ENCODE assay signal across 16 cellular contexts in genomic region chr9:2838984-2839367, GRCh38. TPM values are rescaled to one million over a fixed set of nuclear protein-coding genes. Genes with fewer than 3 reads are reported as not detected.
A peak's percentile ranks its signal among the peaks of the same experiment; 100 is the strongest.
DNase-seq lines count a peak whose midpoint lies in the region; ATAC-seq and TF ChIP-seq lines count a peak whose summit lies in the region.
"Had no signal": no experiment of that assay in that cellular context is flagged by ENCODE, and none has a peak within 500 bp of the region (broad histone marks: within the 10 kb centered on the region; RNA-seq: fewer than 3 reads in every experiment).

No MANE protein-coding gene starts in this region.

- peak overlapping the region; percentile 10; the same call in 1 of the 2 replicates for H4K91ac ChIP-seq in IMR-90 (ENCODE audit: insufficient read depth, low read depth, low read length)
- no peak overlapping the region for H4K91ac ChIP-seq in H9 (ENCODE audit: insufficient read length, low read depth, low read length)

- H3K79me1 ChIP-seq in IMR-90 (ENCODE audit: low read depth in 1 of 2, low read length in 2 of 2) (peaks cover 18 to 33% of the 10 kb centered on the region in 2 experiments), H9 (ENCODE audit: insufficient read depth, low read depth, low read length, poor library complexity, severe bottlenecking) (no peaks in the 10 kb centered on the region)

- H2BK15ac ChIP-seq in IMR-90 (ENCODE audit: low read depth, low read length) (no peak overlapping the region), H9 (ENCODE audit: low read depth, low read length) (no peak overlapping the region)

- H3K36me3 ChIP-seq in IMR-90 (ENCODE audit: control insufficient read depth, insufficient read depth, low read length) (peaks cover 16% of the 10 kb centered on the region), brain microvascular endothelial cell (replicated peaks) (peaks cover 19% of the 10 kb centered on the region), lower lobe of right lung (peaks cover 33% of the 10 kb centered on the region)

- H3K27me3 ChIP-seq in IMR-90 (ENCODE audit: control insufficient read depth, insufficient read depth, low read length) (no peaks in the 10 kb centered on the region), brain microvascular endothelial cell (replicated peaks) (no peaks in the 10 kb centered on the region), lower lobe of right lung (ENCODE audit: low read depth) (no peaks in the 10 kb centered on the region), H9 (ENCODE audit: insufficient read depth, low read length) (no peaks in the 10 kb centered on the region; the same call in 1 of the 2 replicates)
- H3K27me3 ChIP-seq: SJSA1 had no signal

- CTCF ChIA-PET in IMR-90 (lab: Yijun Ruan, JAX) = interaction anchor here (0.6 to 0.9 kb wide), 2 partner anchors 19 to 156 kb away, joined by 3 to 7 read pairs; no protein-coding TSS in a partner anchor

- H3K36me3 Mint-ChIP-seq in H9 (ENCODE audit: insufficient read depth in 1 of 3, low read depth in 3 of 3) = peaks cover 12 to 38% (median 29%) of the 10 kb centered on the region in 3 experiments; a peak in 6 of 7 replicates

- in situ Hi-C loops in IMR-90 (cut with MboI; ENCODE audit: low sequenced_read_pairs) (loop anchor here (5.0 to 25.0 kb wide), 4 partner anchors 52 to 1298 kb away; partner anchors contain the start of gene VLDLR), brain microvascular endothelial cell (cut with HindIII; ENCODE audit: low pct_ligation_motif_present, low sequenced_read_pairs) (no loop called here)

- H3K9ac ChIP-seq in IMR-90 (ENCODE audit: low read depth, low read length) = peak overlapping the region; percentile 52; the same call in 1 of the 2 replicates
- H3K9ac ChIP-seq in H9 (ENCODE audit: extremely low read depth, insufficient read length, low read length) = no peak overlapping the region

- H3K14ac ChIP-seq in IMR-90 (replicated peaks; ENCODE audit: low read depth, low read length) = no peak overlapping the region
- H3K14ac ChIP-seq in H9 (ENCODE audit: insufficient read depth, low read length) = no peak overlapping the region

- H3K27me3 Mint-ChIP-seq in H9 (ENCODE audit: low read depth) = no peaks in the 10 kb centered on the region
- H3K27me3 Mint-ChIP-seq: activated naive CD8-positive, alpha-beta T cell treated with anti-CD3 and anti-CD28 coated beads, Interleukin-2, amount 10 ng/mL, durations not matched to agents 7 days and 5 days; dendritic cell treated with granulocyte-macrophage colony-stimulating factor and Interleukin-4, amounts not matched to agents 40 ng/mL and 50 ng/mL, for 4 days; memory B cell; stimulated activated naive B cell treated with anti-CD40 and anti-IgM and Interleukin-4, amounts not matched to agents 10 μg/mL and 1 μg/mL and 100 μg/mL, for 72 hours had no signal

- WGBS in IMR-90 (ENCODE audit: extremely low coverage in 2 of 2, insufficient read length in 1 of 2), 2 experiments = no CpG with 5 or more reads among the region's 3 CpGs
- WGBS in H9 (ENCODE audit: extremely low coverage, insufficient read length, low lambda C conversion rate) = no CpG with 5 or more reads among the region's 3 CpGs

- no peak overlapping the region for H3K27ac Mint-ChIP-seq in H9
- H3K27ac Mint-ChIP-seq: activated naive CD8-positive, alpha-beta T cell treated with anti-CD3 and anti-CD28 coated beads, Interleukin-2, amount 10 ng/mL, durations not matched to agents 7 days and 5 days; dendritic cell treated with granulocyte-macrophage colony-stimulating factor and Interleukin-4, amounts not matched to agents 40 ng/mL and 50 ng/mL, for 4 days; memory B cell; stimulated activated naive B cell treated with anti-CD40 and anti-IgM and Interleukin-4, amounts not matched to agents 10 μg/mL and 1 μg/mL and 100 μg/mL, for 72 hours had no signal

- H3K4me3 Mint-ChIP-seq in H9 = no peak overlapping the region
- H3K4me3 Mint-ChIP-seq: activated naive CD8-positive, alpha-beta T cell treated with anti-CD3 and anti-CD28 coated beads, Interleukin-2, amount 10 ng/mL, durations not matched to agents 7 days and 5 days; dendritic cell treated with granulocyte-macrophage colony-stimulating factor and Interleukin-4, amounts not matched to agents 40 ng/mL and 50 ng/mL, for 4 days; memory B cell; stimulated activated naive B cell treated with anti-CD40 and anti-IgM and Interleukin-4, amounts not matched to agents 10 μg/mL and 1 μg/mL and 100 μg/mL, for 72 hours; WTC11 had no signal

- H4K5ac ChIP-seq in IMR-90 (ENCODE audit: low read depth, low read length) (peak overlapping the region; percentile 83; the same call in 1 of the 2 replicates), H9 (ENCODE audit: insufficient read length, low read depth, low read length) (no peak overlapping the region)

- H3K4me3 ChIP-seq in IMR-90 (ENCODE audit: insufficient read depth, low read depth, low read length) (no peak overlapping the region), brain microvascular endothelial cell (ENCODE audit: low read depth, low read length) (no peak overlapping the region), lower lobe of right lung (peak overlapping the region; percentile 34)
- H3K4me3 ChIP-seq: K562, SJSA1 had no signal

- peaks cover 0 to 3% of the 10 kb centered on the region in 2 experiments; a peak in 1 of 4 replicates for H3K4me1 Mint-ChIP-seq in H9

- no peak overlapping the region for H2BK20ac ChIP-seq in IMR-90 (ENCODE audit: low read depth, low read length)
- H2BK20ac ChIP-seq in H9 (ENCODE audit: low read depth, low read length, poor library complexity, severe bottlenecking) = no peak overlapping the region

- H2AK5ac ChIP-seq in IMR-90 (ENCODE audit: low read depth, low read length) (no peak overlapping the region), H9 (ENCODE audit: insufficient read length, low read length) (no peak overlapping the region)

- TF ChIP-seq POLR2A in IMR-90 (IDR thresholded peaks at IDR 0.05; ENCODE audit: low read depth, low read length) = no peak

- no peaks in the 10 kb centered on the region for H3K9me3 Mint-ChIP-seq in H9
- H3K9me3 Mint-ChIP-seq: activated naive CD8-positive, alpha-beta T cell treated with anti-CD3 and anti-CD28 coated beads, Interleukin-2, amount 10 ng/mL, durations not matched to agents 7 days and 5 days; dendritic cell treated with granulocyte-macrophage colony-stimulating factor and Interleukin-4, amounts not matched to agents 40 ng/mL and 50 ng/mL, for 4 days; memory B cell; stimulated activated naive B cell treated with anti-CD40 and anti-IgM and Interleukin-4, amounts not matched to agents 10 μg/mL and 1 μg/mL and 100 μg/mL, for 72 hours; WTC11 had no signal

- H2AFZ ChIP-seq in IMR-90 (replicated peaks; ENCODE audit: low read length, poor library complexity) (no peak overlapping the region), H9 (ENCODE audit: low read length) (no peak overlapping the region)

- H2BK5ac ChIP-seq in IMR-90 (ENCODE audit: low read depth, low read length, poor library complexity, severe bottlenecking) (peak overlapping the region; percentile 55), H9 (ENCODE audit: insufficient read length, low read length) (no peak overlapping the region)

- H4K20me1 ChIP-seq in IMR-90 (ENCODE audit: insufficient read depth, low read length) (peaks cover 37% of the 10 kb centered on the region), H9 (ENCODE audit: control insufficient read depth, insufficient read depth, insufficient read length) (no peaks in the 10 kb centered on the region)

- H3K9me3 ChIP-seq in IMR-90 (ENCODE audit: control insufficient read depth, insufficient read depth, low read length) (no peaks in the 10 kb centered on the region), lower lobe of right lung (no peaks in the 10 kb centered on the region), H9 (ENCODE audit: control insufficient read depth, low read depth, low read length) (no peaks in the 10 kb centered on the region)
- H3K9me3 ChIP-seq: SJSA1 had no signal

- H3K4me2 ChIP-seq in IMR-90 (ENCODE audit: low read depth, low read length) = peak overlapping the region; percentile 87
- no peak overlapping the region for H3K4me2 ChIP-seq in H9 (ENCODE audit: insufficient read depth, insufficient read length, low read length)

- TF ChIP-seq CTCF in IMR-90 (conservative IDR thresholded peaks at IDR 0.05; ENCODE audit: low read depth, low read length) = no peak
- TF ChIP-seq CTCF in brain microvascular endothelial cell (IDR thresholded peaks at IDR 0.05; ENCODE audit: low read depth, low read length, missing control alignments) = no peak
- no peak for TF ChIP-seq CTCF in lower lobe of right lung (IDR thresholded peaks at IDR 0.05)
- TF ChIP-seq CTCF in H9 (conservative IDR thresholded peaks at IDR 0.05) = no peak

- peaks cover 4% of the 10 kb centered on the region for H3K23me2 ChIP-seq in H9 (ENCODE audit: insufficient read length, low read depth, low read length, poor library complexity, severe bottlenecking)

- H4K8ac ChIP-seq in IMR-90 (ENCODE audit: low read depth in 2 of 2, low read length in 2 of 2) (peak overlapping the region in 1 of 2 experiments; percentile 44; a peak in 1 of 4 replicates), H9 (replicated peaks; ENCODE audit: insufficient read length, low read depth, low read length) (no peak overlapping the region)

- ATAC-seq in IMR-90 (ENCODE audit: low read depth) (no peak), lower lobe of right lung (no peak), esophagus mucosa (no peak)
- ATAC-seq: K562; stimulated activated naive B cell treated with anti-CD40 and anti-IgM and Interleukin-4, amounts not matched to agents 10 μg/mL and 1 μg/mL and 100 μg/mL, for 72 hours; WTC11 had no signal

- H2BK120ac ChIP-seq in IMR-90 (ENCODE audit: low read depth, low read length) (no peak overlapping the region; the same call in 1 of the 2 replicates), H9 (ENCODE audit: low read depth, low read length, poor library complexity, severe bottlenecking) (no peak overlapping the region)

- dilution Hi-C loops in IMR-90 (cut with HindIII; ENCODE audit: low sequenced_read_pairs, unreplicated experiment) = no loop called here

- peaks cover 47% of the 10 kb centered on the region for H3K79me2 ChIP-seq in H9 (ENCODE audit: insufficient read depth, low read length)

- no peak overlapping the region for H3T11ph ChIP-seq in H9 (ENCODE audit: low read length)

- no peak overlapping the region for H3K23ac ChIP-seq in IMR-90 (ENCODE audit: low read depth, low read length)
- H3K23ac ChIP-seq in H9 (ENCODE audit: insufficient read length, low read depth, low read length) = no peak overlapping the region

- peak overlapping the region; percentile 34; the same call in 1 of the 2 replicates for H3K4ac ChIP-seq in IMR-90 (ENCODE audit: low read depth, low read length)
- H3K4ac ChIP-seq in H9 (ENCODE audit: low read depth, low read length) = no peak overlapping the region

- H2BK12ac ChIP-seq in H9 (ENCODE audit: insufficient read length, low read depth, low read length) = no peak overlapping the region

- POLR2A ChIA-PET in IMR-90 (lab: Charles Lee; ENCODE audit: unreplicated experiment) = no interaction called here

- no peak overlapping the region; the same call in 1 of the 2 replicates for H3K27ac ChIP-seq in IMR-90 (ENCODE audit: insufficient read depth, low read length)
- peak overlapping the region; percentile 33 for H3K27ac ChIP-seq in brain microvascular endothelial cell
- peak overlapping the region; percentile 48 for H3K27ac ChIP-seq in lower lobe of right lung
- peak overlapping the region; percentile 10 for H3K27ac ChIP-seq in temporal lobe (ENCODE audit: low read depth, low read length)
- no peak overlapping the region for H3K27ac ChIP-seq in H9 (ENCODE audit: insufficient read length, low read depth, low read length)
- H3K27ac ChIP-seq: SJSA1 had no signal

- intact Hi-C loops in IMR-90 (cut with micrococcal nuclease) = loop anchor here (1.0 to 10.0 kb wide), 5 partner anchors 182 to 707 kb away; partner anchors contain the start of gene VLDLR
- intact Hi-C loops in lower lobe of right lung (cut with DNase I) = no loop called here

- H3K56ac ChIP-seq in IMR-90 (ENCODE audit: extremely low read depth, insufficient read depth, low read length) (no peak overlapping the region), H9 (ENCODE audit: insufficient read length, low read depth, low read length) (no peak overlapping the region)

- H2AK9ac ChIP-seq in IMR-90 (replicated peaks; ENCODE audit: low read depth, low read length, poor library complexity) = no peak overlapping the region

- DNase-seq in IMR-90 (no peak), brain microvascular endothelial cell (no peak), lower lobe of right lung (no peak), H9 (no peak)
- no peak for DNase-seq in activated CD4-positive, alpha-beta T cell treated with anti-CD3 and anti-CD28 coated beads, Interleukin-2, amount 50 U/mL, for 1 hour
- DNase-seq: activated CD8-positive, alpha-beta memory T cell treated with anti-CD3 and anti-CD28 coated beads, Interleukin-2, amount 50 U/mL, for 48 hours; activated naive CD8-positive, alpha-beta T cell treated with anti-CD3 and anti-CD28 coated beads, Interleukin-2, amount 10 ng/mL, durations not matched to agents 7 days and 5 days; head of caudate nucleus; stimulated activated naive B cell treated with anti-CD40 and anti-IgM and Interleukin-4, amounts not matched to agents 10 μg/mL and 1 μg/mL and 100 μg/mL, for 72 hours had no signal

- H3K9me1 ChIP-seq in IMR-90 (ENCODE audit: insufficient read depth, low read length) = no peaks in the 10 kb centered on the region; the same call in 1 of the 2 replicates

- H3K18ac ChIP-seq in IMR-90 (ENCODE audit: low read depth, low read length) = peak overlapping the region; percentile 67; the same call in 1 of the 2 replicates
- no peak overlapping the region for H3K18ac ChIP-seq in H9 (ENCODE audit: insufficient read length, low read depth, low read length)

- BruUV-seq in IMR-90 (replicated peaks; lab: Mats Ljungman, UMichigan) = no TSS peak

- H3K4me1 ChIP-seq in IMR-90 (ENCODE audit: control insufficient read depth, insufficient read depth, low read length) (peaks cover 14% of the 10 kb centered on the region; the same call in 1 of the 2 replicates), lower lobe of right lung (peaks cover 52% of the 10 kb centered on the region), H9 (ENCODE audit: insufficient read depth, low read length) (no peaks in the 10 kb centered on the region; the same call in 1 of the 2 replicates)

- no peak for TF ChIP-seq RAD21 in IMR-90 (IDR thresholded peaks at IDR 0.05; ENCODE audit: low read length)

RNA-seq across cellular contexts. Expression of gene PUM3, which starts 4.9 kb away (rescaled TPM):
- 55.6 and 81.1 TPM in 2 replicates for total RNA-seq in IMR-90 (2012; rRNA removed)
- polyA plus RNA-seq in IMR-90 (2012; rRNA removed) = 38.0 and 44.9 TPM in 2 replicates
- polyA plus RNA-seq in IMR-90 (2012; cell fraction: cytosol; rRNA removed) = 8.0 and 16.0 TPM in 2 replicates
- 14.0 and 68.8 TPM in 2 replicates for polyA plus RNA-seq in IMR-90 (2012; cell fraction: nucleus; rRNA removed; ENCODE audit: low replicate concordance)
- 30.6 TPM for total RNA-seq in lower lobe of right lung
- total RNA-seq in temporal lobe = 30.2 TPM
- total RNA-seq in esophagus mucosa = 48.8 TPM
- 102 and 105 TPM in 2 replicates for total RNA-seq in H9 (2021)

Comparison
In these comparisons a context has a peak if more than half of its experiments do, and no peak if none do; other contexts are left out.
1. H3K27ac ChIP-seq: peak in brain microvascular endothelial cell (single experiment), lower lobe of right lung (single experiment) and temporal lobe (single experiment); none in IMR-90 (single experiment) and H9 (single experiment).